1 cellular context compared by ENCODE assay signal in genomic region chr2:74527741-74528140, GRCh38.
TF ChIP-seq lines count a peak whose summit lies in the region.

No MANE protein-coding gene starts in this region.

TF ChIP-seq in HepG2, 621 proteins besides CTCF, POLR2A, EP300 and RAD21:
- TF ChIP-seq MED13 (CRISPR knock-in tag; IDR thresholded peaks at IDR 0.05) (no peak), MAZ (IDR thresholded peaks at IDR 0.05; ENCODE audit: borderline replicate concordance, low read depth, low read length) (no peak), MAZ (CRISPR knock-in tag; IDR thresholded peaks at IDR 0.05; ENCODE audit: low read depth) (no peak), ZNF558 (CRISPR knock-in tag; IDR thresholded peaks at IDR 0.05; ENCODE audit: borderline replicate concordance) (no peak), JUND (CRISPR knock-in tag; IDR thresholded peaks at IDR 0.05) (no peak), ZNF282 (IDR thresholded peaks at IDR 0.05; ENCODE audit: partially characterized antibody) (no peak), USF2 (IDR thresholded peaks at IDR 0.05; ENCODE audit: low read depth, low read length) (no peak), USF2 (CRISPR knock-in tag; IDR thresholded peaks at IDR 0.05; ENCODE audit: borderline replicate concordance) (no peak), HNF1A (IDR thresholded peaks at IDR 0.05; ENCODE audit: low read depth) (no peak), HNF1A (CRISPR knock-in tag; IDR thresholded peaks at IDR 0.05; ENCODE audit: borderline replicate concordance) (no peak), ZNF879 (CRISPR knock-in tag; IDR thresholded peaks at IDR 0.05) (no peak), ARID5B (CRISPR knock-in tag; IDR thresholded peaks at IDR 0.05) (no peak), RFX3 (CRISPR knock-in tag; IDR thresholded peaks at IDR 0.05) (no peak)
TF ChIP-seq in HepG2: peak in this region for 0.
